1 cellular context compared by ENCODE assay signal in the genomic region with DNA sequence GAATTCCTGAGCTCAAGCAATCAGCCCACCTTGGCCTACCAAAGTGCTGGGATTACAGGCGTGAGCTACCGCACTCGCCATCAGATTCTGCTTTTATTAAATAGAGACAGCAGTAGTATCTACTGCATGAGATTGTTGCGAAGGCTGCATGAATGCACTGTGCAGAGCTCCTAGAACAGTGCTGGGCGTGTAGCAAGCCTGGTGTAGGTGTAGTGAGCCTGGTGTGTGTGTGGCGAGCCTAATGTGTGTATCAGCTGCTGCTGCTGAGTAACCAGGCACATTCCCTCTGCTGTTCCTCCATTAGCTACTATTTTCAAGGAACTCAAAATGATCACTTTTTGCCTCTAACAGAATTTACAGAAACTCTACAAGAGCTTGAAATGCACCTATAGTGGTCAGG.
TF ChIP-seq lines count a peak whose summit lies in the region.

No MANE protein-coding gene starts in this region.

TF ChIP-seq in H1, 55 proteins besides CTCF, POLR2A, EP300 and RAD21:
- no peak for TF ChIP-seq YY1 (IDR thresholded peaks at IDR 0.05; ENCODE audit: low read depth, low read length)
- TF ChIP-seq, protein P1, sequence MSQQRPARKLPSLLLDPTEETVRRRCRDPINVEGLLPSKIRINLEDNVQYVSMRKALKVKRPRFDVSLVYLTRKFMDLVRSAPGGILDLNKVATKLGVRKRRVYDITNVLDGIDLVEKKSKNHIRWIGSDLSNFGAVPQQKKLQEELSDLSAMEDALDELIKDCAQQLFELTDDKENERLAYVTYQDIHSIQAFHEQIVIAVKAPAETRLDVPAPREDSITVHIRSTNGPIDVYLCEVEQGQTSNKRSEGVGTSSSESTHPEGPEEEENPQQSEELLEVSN (IDR thresholded peaks at IDR 0.05), result no peak
- TF ChIP-seq CBX5 (IDR thresholded peaks at IDR 0.05; ENCODE audit: low read depth, low read length), result no peak
